7 cellular contexts compared by ENCODE assay signal in genomic region chr6:129686941-129687627, GRCh38. TPM values are rescaled to one million over a fixed set of nuclear protein-coding genes. Genes with fewer than 3 reads are reported as not detected.
A peak's percentile ranks its signal among the peaks of the same experiment; 100 is the strongest.
DNase-seq lines count a peak whose midpoint lies in the region; ATAC-seq and TF ChIP-seq lines count a peak whose summit lies in the region.

No MANE protein-coding gene starts in this region.

- no peaks in the 10 kb centered on the region for H3K36me3 ChIP-seq in BE2C

- peak in 30 of 34 experiments; percentile 4 to 45 (median 27) for DNase-seq in T-cell
- peak; percentile 61 to 72 for DNase-seq in cardiac fibroblast (ENCODE audit: low read depth in 2 of 2)
- peak; percentile 48 for DNase-seq in stimulated activated CD4-positive, alpha-beta T cell treated with anti-CD3 and anti-CD28 coated beads, Interleukin-1b, Interleukin-23, amount 100 ng/mL, for 48 hours
- no peak for DNase-seq in SHP77 treated with DMSO at 0.1 percent for 48 hours (lab: John Stamatoyannopoulos, UW)
- no peak for DNase-seq in BE2C

- H3K36me3 Mint-ChIP-seq in T-cell: no peaks in the 10 kb centered on the region

- peaks cover 45 to 63% (median 51%) of the 10 kb centered on the region in 3 donors for H3K4me1 Mint-ChIP-seq in T-cell

- H3K4me3 ChIP-seq in cardiac fibroblast (replicated peaks in 1 of 2; ENCODE audit: low read depth in 2 of 2, low read length in 2 of 2) (no peak overlapping the region), BE2C (ENCODE audit: low read depth, low read length) (no peak overlapping the region)

- no peaks in the 10 kb centered on the region for H3K9me3 ChIP-seq in BE2C

- peak; percentile 72 for ATAC-seq in GM19324 (IDR thresholded peaks at IDR 0.05; ENCODE audit: low FRiP score, unreplicated experiment)
- ATAC-seq in HG03066 (IDR thresholded peaks at IDR 0.05; ENCODE audit: low read depth, unreplicated experiment): peak; percentile 74
- ATAC-seq in T-cell (replicated peaks in 1 of 4): peak; percentile 80 to 82 (median 82)

- H3K4me3 Mint-ChIP-seq in T-cell: peak overlapping the region in 1 of 3 donors; percentile 52

- no peaks in the 10 kb centered on the region for H3K27me3 Mint-ChIP-seq in T-cell

- CTCF ChIA-PET in T-cell (lab: Charles Lee): interaction anchor here (0.8 to 1.0 kb wide), 3 partner anchors 16 to 334 kb away, joined by 3 to 4 read pairs (median 4); partner anchors contain the start of gene ARHGAP18 (in 1 of the 2)

- H3K4me1 ChIP-seq in BE2C: no peaks in the 10 kb centered on the region; the same call in 1 of the 2 replicates

- H3K9me3 Mint-ChIP-seq in T-cell: no peaks in the 10 kb centered on the region

- H3K27ac Mint-ChIP-seq in T-cell: peak overlapping the region; percentile 18 to 55

- POLR2A ChIA-PET in T-cell (lab: Charles Lee): interaction anchor here in 1 of 2 donors (0.6 to 1.1 kb wide), 3 partner anchors 13 to 270 kb away, joined by 4 to 9 read pairs (median 4); no protein-coding TSS in a partner anchor

- H3K27me3 ChIP-seq in BE2C: no peaks in the 10 kb centered on the region

- TF ChIP-seq CTCF in cardiac fibroblast (IDR thresholded peaks at IDR 0.05; ENCODE audit: low read depth, low read length) (no peak), BE2C (IDR thresholded peaks at IDR 0.05; ENCODE audit: low read depth, low read length) (no peak)

RNA-seq across cellular contexts. Expression of gene ARHGAP18, which starts 22.9 kb away (rescaled TPM):
- total RNA-seq in T-cell: 1 to 10 TPM; 3.6 to 4.3 (median 4.0) TPM
- polyA plus RNA-seq in BE2C (2012; ENCODE audit: insufficient read depth, insufficient read length, low read depth): 1.3 TPM

Comparison
In these comparisons a context has a peak if more than half of its experiments do, and no peak if none do; other contexts are left out.
1. DNase-seq: peak in T-cell (30 of 34), cardiac fibroblast (2 of 2) and stimulated activated CD4-positive, alpha-beta T cell treated with anti-CD3 and anti-CD28 coated beads, Interleukin-1b, Interleukin-23, amount 100 ng/mL, for 48 hours (single experiment); none in SHP77 treated with DMSO at 0.1 percent for 48 hours (single experiment) and BE2C (single experiment).
2. Peak in every context shown above with its lines, with median percentiles within 50 percentile points of each other: ATAC-seq.